In the genomic region with DNA sequence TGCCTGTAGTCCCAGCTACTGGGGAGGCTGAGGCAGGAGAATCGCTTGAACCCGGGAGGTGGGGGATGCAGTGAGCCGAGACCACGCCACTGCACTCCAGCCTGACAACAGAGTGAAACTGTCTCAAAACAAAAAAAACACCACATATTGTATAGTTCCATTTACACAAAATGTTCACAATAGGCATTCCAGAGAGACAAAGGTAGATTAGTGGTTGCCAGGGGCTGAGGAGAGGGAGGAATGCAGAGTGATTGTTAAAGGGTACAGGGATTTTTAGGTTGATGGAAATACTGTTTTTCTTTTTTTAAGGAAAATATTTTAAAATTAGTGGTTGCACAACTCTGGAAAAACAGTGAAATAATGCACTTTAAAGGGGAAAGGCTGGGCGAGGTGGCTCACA, we compare ENCODE assay signal across 1 cellular context.
TF ChIP-seq lines count a peak whose summit lies in the region.

No MANE protein-coding gene starts in this region.

TF ChIP-seq in IMR-90, 13 proteins besides CTCF, POLR2A, EP300 and RAD21:
- TF ChIP-seq FOS (IDR thresholded peaks at IDR 0.05; ENCODE audit: low read depth, low read length), result no peak
- TF ChIP-seq MAZ (IDR thresholded peaks at IDR 0.05; ENCODE audit: borderline replicate concordance, low read depth, low read length), result no peak
- TF ChIP-seq RFX5 (IDR thresholded peaks at IDR 0.05; ENCODE audit: low read depth, low read length), result no peak
- TF ChIP-seq CEBPB (IDR thresholded peaks at IDR 0.05; ENCODE audit: low read depth, low read length), result peak; percentile 31
